ENCODE assay signal across 14 cellular contexts in the genomic region with DNA sequence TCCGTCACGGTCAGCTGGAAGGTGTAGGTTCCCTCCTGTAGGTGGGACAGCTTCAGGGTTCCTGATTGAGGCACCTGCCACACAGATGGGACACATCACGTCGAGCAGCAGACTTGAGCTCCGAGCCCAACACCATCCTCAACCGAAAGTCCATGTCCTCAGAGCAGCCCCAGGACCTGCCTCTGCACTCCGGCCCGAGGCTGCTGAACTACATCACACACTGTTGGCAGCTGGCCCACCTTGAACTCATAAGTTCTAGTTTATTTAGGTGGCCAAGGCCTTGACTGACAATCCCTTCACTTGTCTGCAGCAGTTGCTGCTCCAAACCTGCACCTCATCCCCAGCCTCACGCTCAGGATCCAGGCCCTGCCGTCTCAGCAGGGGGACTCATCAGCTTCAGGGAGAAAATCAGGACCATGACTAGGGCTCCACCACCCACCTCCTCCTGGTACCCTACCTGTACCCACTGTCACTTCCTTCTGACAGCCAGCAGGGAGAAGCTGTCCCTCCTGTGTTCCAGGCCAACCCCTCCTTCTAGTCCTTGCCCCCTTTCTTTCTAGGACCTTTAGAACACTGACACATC. TPM values are rescaled to one million over a fixed set of nuclear protein-coding genes. Genes with fewer than 3 reads are reported as not detected.
"Had no signal": no experiment of that assay in that cellular context is flagged by ENCODE, and none has a peak within 500 bp of the region (broad histone marks: within the 10 kb centered on the region; RNA-seq: fewer than 3 reads in every experiment).

No MANE protein-coding gene starts in this region.

- ATAC-seq: activated T-cell treated with anti-CD3 and anti-CD28 coated beads, Interleukin-2, amount 50 U/mL, for 72 hours; lower lobe of right lung had no signal

- H3K9me3 ChIP-seq: lower lobe of right lung, suprapubic skin had no signal

- H3K27me3 ChIP-seq: suprapubic skin had no signal

- H3K27ac ChIP-seq: lower lobe of right lung, suprapubic skin had no signal

- H3K4me3 ChIP-seq: lower lobe of right lung, suprapubic skin had no signal

- DNase-seq: activated CD4-positive, alpha-beta T cell treated with anti-CD3 and anti-CD28 coated beads, Interleukin-2, amount 50 U/mL, for 1 hour; activated effector memory CD4-positive, alpha-beta T cell treated with anti-CD3 and anti-CD28 coated beads, Interleukin-2, amount 50 U/mL, for 16 hours; activated naive CD4-positive, alpha-beta T cell treated with anti-CD3 and anti-CD28 coated beads, Interleukin-2, amount 50 U/mL, for 16 hours; activated T-cell treated with anti-CD3 and anti-CD28 coated beads, Interleukin-2, amount 50 U/mL, for 72 hours; aorta; cortex of kidney; lower lobe of right lung; retina; T1000 had no signal

RNA-seq across cellular contexts. Expression of a gene that starts 54.8 kb away (rescaled TPM):
- total RNA-seq: activated CD8-positive, alpha-beta memory T cell treated with anti-CD3 and anti-CD28 coated beads for 36 hours; activated T-cell treated with anti-CD3 and anti-CD28 coated beads, Interleukin-2, amount 50 U/mL, for 72 hours; lower lobe of right lung; mesothelial cell of epicardium; natural killer cell treated with Interleukin-12 subunit alpha and Interleukin-12 subunit beta and Interleukin-15 and Interleukin-18, amount 100 ng/mL, for 72 hours; T-helper 1 cell treated with Interleukin-12 subunit alpha and Interleukin-12 subunit beta and Interleukin-4 antibody, amounts not matched to agents 30 ng/mL and 1 ng/mL, for 36 hours had no signal
